8 cellular contexts compared by ENCODE assay signal in the genomic region with DNA sequence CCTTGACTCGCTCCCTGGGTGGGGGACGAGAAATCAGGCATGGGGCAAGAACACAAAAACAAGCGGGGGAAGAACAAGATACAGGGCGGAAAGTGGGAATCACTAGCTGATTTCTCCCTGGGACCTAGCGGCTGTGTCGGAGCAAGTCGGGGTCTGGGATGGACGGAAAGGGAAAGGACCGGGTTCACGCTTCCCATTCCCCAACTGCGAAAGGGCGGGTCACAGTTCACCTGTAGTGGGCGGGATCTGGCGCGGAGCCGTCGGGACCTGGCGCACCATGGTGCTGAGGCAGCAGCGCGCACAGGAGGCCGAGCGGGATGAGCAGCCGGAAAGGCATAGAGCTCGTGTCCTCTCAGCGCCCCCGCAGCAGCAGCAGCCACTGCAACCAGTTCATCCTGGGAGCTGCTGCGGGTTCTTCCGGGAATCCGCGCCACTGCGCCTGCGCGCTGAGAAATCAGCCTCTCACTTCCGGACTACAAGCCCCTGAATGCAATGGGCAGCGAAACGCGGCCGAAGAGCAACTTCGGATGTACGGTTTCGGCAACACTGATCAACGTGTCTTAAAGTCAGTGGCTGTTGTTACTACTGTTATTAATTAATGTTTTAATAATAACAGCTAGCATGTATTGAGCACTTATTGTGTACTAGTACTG. TPM values are rescaled to one million over a fixed set of nuclear protein-coding genes. Genes with fewer than 3 reads are reported as not detected.
DNase-seq lines count a peak whose midpoint lies in the region; ATAC-seq, FAIRE-seq and TF ChIP-seq lines count a peak whose summit lies in the region.

A gene with protein sequence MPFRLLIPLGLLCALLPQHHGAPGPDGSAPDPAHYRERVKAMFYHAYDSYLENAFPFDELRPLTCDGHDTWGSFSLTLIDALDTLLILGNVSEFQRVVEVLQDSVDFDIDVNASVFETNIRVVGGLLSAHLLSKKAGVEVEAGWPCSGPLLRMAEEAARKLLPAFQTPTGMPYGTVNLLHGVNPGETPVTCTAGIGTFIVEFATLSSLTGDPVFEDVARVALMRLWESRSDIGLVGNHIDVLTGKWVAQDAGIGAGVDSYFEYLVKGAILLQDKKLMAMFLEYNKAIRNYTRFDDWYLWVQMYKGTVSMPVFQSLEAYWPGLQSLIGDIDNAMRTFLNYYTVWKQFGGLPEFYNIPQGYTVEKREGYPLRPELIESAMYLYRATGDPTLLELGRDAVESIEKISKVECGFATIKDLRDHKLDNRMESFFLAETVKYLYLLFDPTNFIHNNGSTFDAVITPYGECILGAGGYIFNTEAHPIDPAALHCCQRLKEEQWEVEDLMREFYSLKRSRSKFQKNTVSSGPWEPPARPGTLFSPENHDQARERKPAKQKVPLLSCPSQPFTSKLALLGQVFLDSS (minus strand): TSS at position 415 of the 653 bp plus-strand sequence. CDS start 78 bp downstream, at position 337.

- no peak for TF ChIP-seq CTCF in esophagus muscularis mucosa (IDR thresholded peaks at IDR 0.05)

- DNase-seq in DMS153 treated with DMSO at 0.1 percent for 48 hours (lab: John Stamatoyannopoulos, UW; ENCODE audit: unreplicated experiment) = peak; percentile 91
- peak; percentile 97 for DNase-seq in Karpas-422
- DNase-seq in RCC 7860 (ENCODE audit: low spot score) = peak; percentile 94
- peak; percentile 94 to 95 for DNase-seq in activated T-cell treated with anti-CD3 and anti-CD28 coated beads, Interleukin-2, amount 50 U/mL, for 48 hours
- peak; percentile 98 for DNase-seq in esophagus muscularis mucosa (ENCODE audit: extremely low spot score)
- peak; percentile 87 for DNase-seq in stimulated activated CD8-positive, alpha-beta memory T cell treated with anti-CD3 and anti-CD28 coated beads, Interleukin-7, amount 100 ng/mL, for 24 hours (ENCODE audit: low read depth)

- peak within 1 kb of the TSS; percentile 86 for H3K4me2 ChIP-seq in Karpas-422 (ENCODE audit: low read depth, low read length, poor library complexity, severe bottlenecking)

- H2AFZ ChIP-seq in Karpas-422 (ENCODE audit: low read length) = peak within 1 kb of the TSS; percentile 85

- no peaks in the 10 kb centered on the region for H3K9me3 ChIP-seq in Karpas-422 (ENCODE audit: low read length)
- H3K9me3 ChIP-seq in esophagus muscularis mucosa = no peaks in the 10 kb centered on the region
- H3K9me3 ChIP-seq in muscle layer of duodenum (ENCODE audit: control insufficient read depth in 1 of 2, low read length in 2 of 2) = no peaks in the 10 kb centered on the region

- no peaks in the 10 kb centered on the region for H3K27me3 ChIP-seq in Karpas-422 (ENCODE audit: low read length)
- H3K27me3 ChIP-seq in esophagus muscularis mucosa = no peaks in the 10 kb centered on the region
- H3K27me3 ChIP-seq in muscle layer of duodenum (ENCODE audit: low read depth, low read length) = no peaks in the 10 kb centered on the region

- H3K27ac ChIP-seq in Karpas-422 (ENCODE audit: low read length) = 0 out of 2 replicates have a peak within 1 kb of the TSS, but pooled peaks have one; percentile 22
- H3K27ac ChIP-seq in esophagus muscularis mucosa (replicated peaks in 1 of 4) = peak within 1 kb of the TSS; percentile 72 to 87 (median 78)
- H3K27ac ChIP-seq in muscle layer of duodenum (ENCODE audit: low read length) = peak within 1 kb of the TSS; percentile 77

- no peak for TF ChIP-seq POLR2A in esophagus muscularis mucosa (IDR thresholded peaks at IDR 0.05; ENCODE audit: low read depth)

- peak within 1 kb of the TSS; percentile 91 for H3K4me3 ChIP-seq in Karpas-422 (ENCODE audit: low read length)
- H3K4me3 ChIP-seq in esophagus muscularis mucosa = peak within 1 kb of the TSS; percentile 70 to 83 (median 79)
- H3K4me3 ChIP-seq in muscle layer of duodenum (ENCODE audit: low read depth in 1 of 2, low read length in 2 of 2) = peak within 1 kb of the TSS; percentile 73 to 83

- intact Hi-C loops in esophagus muscularis mucosa (cut with DNase I) = loop anchor here (10.0 kb wide), 1 partner anchor 308 kb away; a partner anchor contains a TSS

- FAIRE-seq in RCC 7860 (lab: Jason Lieb, UNC) = peak; percentile 80

- TF ChIP-seq EP300 in esophagus muscularis mucosa (IDR thresholded peaks at IDR 0.05) = no peak

- H3K4me1 ChIP-seq in Karpas-422 (ENCODE audit: low read length) (peaks cover 28% of the 10 kb centered on the region), esophagus muscularis mucosa (peaks cover 12 to 32% (median 30%) of the 10 kb centered on the region in 4 donors), muscle layer of duodenum (ENCODE audit: control insufficient read depth in 1 of 2, insufficient read depth in 2 of 2, low read length in 2 of 2) (peaks cover 7 to 11% of the 10 kb centered on the region in 2 donors)

- H3K36me3 ChIP-seq in Karpas-422 (ENCODE audit: insufficient read depth, low read length) = 0 out of 2 replicates have a peak, but pooled peaks cover under 1% of the 10 kb centered on the region
- H3K36me3 ChIP-seq in esophagus muscularis mucosa = peaks cover 2 to 28% (median 20%) of the 10 kb centered on the region in 4 donors
- H3K36me3 ChIP-seq in muscle layer of duodenum (ENCODE audit: control insufficient read depth in 1 of 2, insufficient read depth in 2 of 2, low read length in 2 of 2) = peaks cover 7 to 14% of the 10 kb centered on the region in 2 donors

- no peaks in the 10 kb centered on the region for H4K20me1 ChIP-seq in Karpas-422 (ENCODE audit: insufficient read depth, low read depth, low read length)

- H3K9me2 ChIP-seq in Karpas-422 (replicated peaks; ENCODE audit: insufficient read depth, low read length) = no peaks in the 10 kb centered on the region

- H3K79me2 ChIP-seq in Karpas-422 (ENCODE audit: low read length) = peaks cover 9% of the 10 kb centered on the region

- 0% methylated on average over 24 of the region's 42 CpGs for WGBS in esophagus muscularis mucosa

- ATAC-seq in GM21786 (IDR thresholded peaks at IDR 0.05; ENCODE audit: unreplicated experiment) = peak; percentile 78

- H3K9ac ChIP-seq in Karpas-422 (ENCODE audit: low read length) = peak within 1 kb of the TSS; percentile 74

RNA-seq across cellular contexts. Expression of the gene that starts here (rescaled TPM):
- total RNA-seq in Karpas-422 (2014; rRNA removed; shearing (Covaris generic); ENCODE audit: low replicate concordance) = 24.9 and 28.5 TPM in 2 replicates
- total RNA-seq in esophagus muscularis mucosa = 10 to 100 TPM; 13.3 to 20.3 (median 14.6) TPM

Comparison
In these comparisons a context has a peak if more than half of its experiments do, and no peak if none do; other contexts are left out.
1. Peak in every context shown above with its lines: DNase-seq, ATAC-seq, H3K4me3 ChIP-seq and H3K27ac ChIP-seq.
2. H3K27ac ChIP-seq: peak in every context shown above with its lines; median percentile 78 in esophagus muscularis mucosa; 77 in muscle layer of duodenum; 22 in Karpas-422.